Comparison of ENCODE assay signal across 34 cellular contexts in genomic region chr5:114208120-114208519, GRCh38.
"Had no signal": no experiment of that assay in that cellular context is flagged by ENCODE, and none has a peak within 500 bp of the region (broad histone marks: within the 10 kb centered on the region; RNA-seq: fewer than 3 reads in every experiment).

No MANE protein-coding gene starts in this region.

- H3K9me3 ChIP-seq: adrenal gland, body of pancreas had no signal

- ATAC-seq: activated CD4-positive, CD25-positive, alpha-beta regulatory T cell treated with anti-CD3 and anti-CD28 coated beads, Interleukin-2, amount 50 U/mL, for 24 hours; activated CD8-positive, alpha-beta memory T cell treated with anti-CD3 and anti-CD28 coated beads, Interleukin-2, amount 10 ng/mL, durations not matched to agents 7 days and 5 days; activated CD8-positive, alpha-beta T cell treated with anti-CD3 and anti-CD28 coated beads, Interleukin-2, amount 10 ng/mL, durations not matched to agents 7 days and 5 days; activated naive CD8-positive, alpha-beta T cell treated with anti-CD3 and anti-CD28 coated beads, Interleukin-2, amount 50 U/mL, for 24 hours; esophagus mucosa; T-helper 17 cell had no signal

- H3K9me3 Mint-ChIP-seq: activated B cell treated with CpG ODN at 0.5 μM for 24 hours; activated naive CD4-positive, alpha-beta T cell treated with anti-CD3 and anti-CD28 coated beads, Interleukin-2, amount 50 U/mL, for 24 hours; activated naive CD8-positive, alpha-beta T cell treated with anti-CD3 and anti-CD28 coated beads for 36 hours; activated T-helper 1 cell treated with anti-CD3 and anti-CD28 coated beads, Interleukin-12 subunit alpha, Interleukin-12 subunit beta, Interleukin-2, Interleukin-4 antibody, amounts not matched to agents 30 ng/mL and 10 ng/mL and 1 ng/mL, durations not matched to agents 14 hours and 24 hours and 36 hours; activated T-helper 2 cell treated with anti-CD3 and anti-CD28 coated beads, Interferon-gamma antibody, Interleukin-2, Interleukin-4, amounts not matched to agents 10 μg/mL and 5 μg/mL and 100 μg/mL, durations not matched to agents 14 hours and 24 hours and 36 hours; endodermal cell; T-helper 2 cell treated with Interferon-gamma antibody and Interleukin-4, amounts not matched to agents 5 μg/mL and 100 μg/mL, for 36 hours had no signal

- H3K4me1 Mint-ChIP-seq: activated B cell treated with CpG ODN at 0.5 μM for 24 hours; activated CD8-positive, alpha-beta memory T cell treated with anti-CD3 and anti-CD28 coated beads, Interleukin-2, amount 10 ng/mL, durations not matched to agents 7 days and 5 days; activated naive CD4-positive, alpha-beta T cell treated with anti-CD3 and anti-CD28 coated beads, Interleukin-2, amount 50 U/mL, for 24 hours; activated naive CD8-positive, alpha-beta T cell treated with anti-CD3 and anti-CD28 coated beads for 36 hours; activated naive CD8-positive, alpha-beta T cell treated with anti-CD3 and anti-CD28 coated beads, Interleukin-2, amount 50 U/mL, for 24 hours; central memory CD8-positive, alpha-beta T cell; endodermal cell; T-helper 17 cell had no signal

- H3K27me3 ChIP-seq: adrenal gland, body of pancreas had no signal

- H3K27me3 Mint-ChIP-seq: activated B cell treated with CpG ODN at 0.5 μM for 24 hours; activated CD4-positive, alpha-beta memory T cell treated with anti-CD3 and anti-CD28 coated beads for 36 hours; activated CD8-positive, alpha-beta memory T cell treated with anti-CD3 and anti-CD28 coated beads, Interleukin-2, amount 10 ng/mL, durations not matched to agents 7 days and 5 days; activated naive CD4-positive, alpha-beta T cell treated with anti-CD3 and anti-CD28 coated beads, Interleukin-2, amount 50 U/mL, for 24 hours; activated naive CD8-positive, alpha-beta T cell treated with anti-CD3 and anti-CD28 coated beads for 36 hours; activated naive CD8-positive, alpha-beta T cell treated with anti-CD3 and anti-CD28 coated beads, Interleukin-2, amount 50 U/mL, for 24 hours; central memory CD8-positive, alpha-beta T cell; dendritic cell treated with granulocyte-macrophage colony-stimulating factor and Interleukin-4, amounts not matched to agents 40 ng/mL and 50 ng/mL, for 4 days; T-helper 17 cell had no signal

- H3K36me3 Mint-ChIP-seq: activated CD4-positive, alpha-beta memory T cell treated with anti-CD3 and anti-CD28 coated beads for 36 hours; activated CD8-positive, alpha-beta memory T cell treated with anti-CD3 and anti-CD28 coated beads, Interleukin-2, amount 10 ng/mL, durations not matched to agents 7 days and 5 days; activated naive CD4-positive, alpha-beta T cell treated with anti-CD3 and anti-CD28 coated beads, Interleukin-2, amount 50 U/mL, for 24 hours; activated naive CD8-positive, alpha-beta T cell treated with anti-CD3 and anti-CD28 coated beads for 36 hours had no signal

- H3K4me3 ChIP-seq: adrenal gland, body of pancreas, coronary artery, dorsolateral prefrontal cortex had no signal

- H3K36me3 ChIP-seq: adrenal gland, WERI-Rb-1 had no signal

- H3K27ac ChIP-seq: adrenal gland, coronary artery, dorsolateral prefrontal cortex, WERI-Rb-1 had no signal

- H3K4me3 Mint-ChIP-seq: activated B cell treated with CpG ODN at 0.5 μM for 24 hours; activated CD4-positive, alpha-beta memory T cell treated with anti-CD3 and anti-CD28 coated beads for 36 hours; activated CD8-positive, alpha-beta memory T cell treated with anti-CD3 and anti-CD28 coated beads, Interleukin-2, amount 10 ng/mL, durations not matched to agents 7 days and 5 days; activated CD8-positive, alpha-beta T cell treated with anti-CD3 and anti-CD28 coated beads, Interleukin-2, amount 10 ng/mL, durations not matched to agents 7 days and 5 days; activated naive CD4-positive, alpha-beta T cell treated with anti-CD3 and anti-CD28 coated beads for 36 hours; activated naive CD4-positive, alpha-beta T cell treated with anti-CD3 and anti-CD28 coated beads, Interleukin-2, amount 50 U/mL, for 24 hours; activated naive CD8-positive, alpha-beta T cell treated with anti-CD3 and anti-CD28 coated beads for 36 hours; activated naive CD8-positive, alpha-beta T cell treated with anti-CD3 and anti-CD28 coated beads, Interleukin-2, amount 50 U/mL, for 24 hours; activated T-helper 1 cell treated with anti-CD3 and anti-CD28 coated beads, Interleukin-12 subunit alpha, Interleukin-12 subunit beta, Interleukin-2, Interleukin-4 antibody, amounts not matched to agents 30 ng/mL and 10 ng/mL and 1 ng/mL, durations not matched to agents 14 hours and 24 hours and 36 hours; central memory CD8-positive, alpha-beta T cell; dendritic cell treated with granulocyte-macrophage colony-stimulating factor and Interleukin-4, amounts not matched to agents 40 ng/mL and 50 ng/mL, for 4 days; endodermal cell; T-helper 17 cell; T-helper 2 cell treated with Interferon-gamma antibody and Interleukin-4, amounts not matched to agents 5 μg/mL and 100 μg/mL, for 36 hours had no signal

- DNase-seq: activated B cell treated with CpG ODN at 0.5 μM for 24 hours; activated CD4-positive, alpha-beta memory T cell treated with anti-CD3 and anti-CD28 coated beads for 36 hours; activated CD4-positive, alpha-beta T cell treated with anti-CD3 and anti-CD28 coated beads for 48 hours; activated CD8-positive, alpha-beta memory T cell treated with anti-CD3 and anti-CD28 coated beads, Interleukin-2, amount 10 ng/mL, durations not matched to agents 7 days and 5 days; activated CD8-positive, alpha-beta memory T cell treated with anti-CD3 and anti-CD28 coated beads, Interleukin-2, amount 50 U/mL, for 4 hours; activated CD8-positive, alpha-beta T cell treated with anti-CD3 and anti-CD28 coated beads, Interleukin-2, amount 10 ng/mL, durations not matched to agents 7 days and 5 days; activated effector memory CD4-positive, alpha-beta T cell treated with anti-CD3 and anti-CD28 coated beads, Interleukin-2, amount 50 U/mL, for 16 hours; activated naive CD4-positive, alpha-beta T cell treated with anti-CD3 and anti-CD28 coated beads for 36 hours; activated naive CD8-positive, alpha-beta T cell treated with anti-CD3 and anti-CD28 coated beads for 36 hours; activated naive CD8-positive, alpha-beta T cell treated with anti-CD3 and anti-CD28 coated beads, Interleukin-2, amount 50 U/mL, for 24 hours; activated T-cell treated with anti-CD3 and anti-CD28 coated beads, Interleukin-2, amount 50 U/mL, for 1 hour; activated T-cell treated with anti-CD3 and anti-CD28 coated beads, Interleukin-2, amount 50 U/mL, for 48 hours; adrenal gland; amygdala; aorta; body of pancreas; dorsolateral prefrontal cortex; effector memory CD4-positive, alpha-beta T cell; endodermal cell; foreskin fibroblast; glutamatergic neuron; T-helper 1 cell; T-helper 17 cell; T1000; WERI-Rb-1 had no signal

- H3K27ac Mint-ChIP-seq: activated B cell treated with CpG ODN at 0.5 μM for 24 hours; activated CD4-positive, alpha-beta memory T cell treated with anti-CD3 and anti-CD28 coated beads for 36 hours; activated CD8-positive, alpha-beta memory T cell treated with anti-CD3 and anti-CD28 coated beads, Interleukin-2, amount 10 ng/mL, durations not matched to agents 7 days and 5 days; activated CD8-positive, alpha-beta T cell treated with anti-CD3 and anti-CD28 coated beads, Interleukin-2, amount 10 ng/mL, durations not matched to agents 7 days and 5 days; activated naive CD4-positive, alpha-beta T cell treated with anti-CD3 and anti-CD28 coated beads for 36 hours; activated naive CD4-positive, alpha-beta T cell treated with anti-CD3 and anti-CD28 coated beads, Interleukin-2, amount 50 U/mL, for 24 hours; activated naive CD8-positive, alpha-beta T cell treated with anti-CD3 and anti-CD28 coated beads for 36 hours; activated naive CD8-positive, alpha-beta T cell treated with anti-CD3 and anti-CD28 coated beads, Interleukin-2, amount 50 U/mL, for 24 hours; activated T-helper 1 cell treated with anti-CD3 and anti-CD28 coated beads, Interleukin-12 subunit alpha, Interleukin-12 subunit beta, Interleukin-2, Interleukin-4 antibody, amounts not matched to agents 30 ng/mL and 10 ng/mL and 1 ng/mL, durations not matched to agents 14 hours and 24 hours and 36 hours; activated T-helper 2 cell treated with anti-CD3 and anti-CD28 coated beads, Interferon-gamma antibody, Interleukin-2, Interleukin-4, amounts not matched to agents 10 μg/mL and 5 μg/mL and 100 μg/mL, durations not matched to agents 14 hours and 24 hours and 36 hours; dendritic cell treated with granulocyte-macrophage colony-stimulating factor and Interleukin-4, amounts not matched to agents 40 ng/mL and 50 ng/mL, for 4 days; endodermal cell; T-helper 17 cell; T-helper 2 cell treated with Interferon-gamma antibody and Interleukin-4, amounts not matched to agents 5 μg/mL and 100 μg/mL, for 36 hours had no signal

- H3K4me1 ChIP-seq: adrenal gland had no signal
